ENCODE assay signal across 14 cellular contexts in genomic region chr9:75064307-75065025, GRCh38. TPM values are rescaled to one million over a fixed set of nuclear protein-coding genes. Genes with fewer than 3 reads are reported as not detected.
DNase-seq lines count a peak whose midpoint lies in the region; ATAC-seq and TF ChIP-seq lines count a peak whose summit lies in the region.
"Had no signal": no experiment of that assay in that cellular context is flagged by ENCODE, and none has a peak within 500 bp of the region (broad histone marks: within the 10 kb centered on the region; RNA-seq: fewer than 3 reads in every experiment).

No MANE protein-coding gene starts in this region.

- peak overlapping the region; percentile 63 for H3K27ac ChIP-seq in SJCRH30
- H3K27ac ChIP-seq: prostate gland had no signal

- H3K27me3 ChIP-seq in SJCRH30: no peaks in the 10 kb centered on the region

- peaks cover 2% of the 10 kb centered on the region; the same call in 1 of the 2 replicates for H3K9me3 ChIP-seq in SJCRH30 (replicated peaks)
- H3K9me3 ChIP-seq: Caco-2, HAP-1, prostate gland had no signal

- peak; percentile 76 for DNase-seq in GM03348 (ENCODE audit: low spot score)
- peak in 1 of 2 experiments; percentile 15 for DNase-seq in SJCRH30
- DNase-seq in fibroblast of mammary gland (ENCODE audit: low read depth): peak; percentile 78
- peak; percentile 64 for DNase-seq in putamen (ENCODE audit: low spot score)
- no peak for DNase-seq in activated CD4-positive, alpha-beta T cell treated with anti-CD3 and anti-CD28 coated beads, Interleukin-2, amount 50 U/mL, for 1 hour
- DNase-seq in T-helper 2 cell: no peak
- DNase-seq: activated CD4-positive, alpha-beta memory T cell treated with anti-CD3 and anti-CD28 coated beads, Interleukin-2, amount 10 ng/mL, durations not matched to agents 7 days and 5 days; activated naive CD4-positive, alpha-beta T cell treated with anti-CD3 and anti-CD28 coated beads for 36 hours; Caco-2; mesendoderm; NCI-H187 had no signal

- ATAC-seq in HG02870 (IDR thresholded peaks at IDR 0.05; ENCODE audit: unreplicated experiment): no peak

- H3K4me1 ChIP-seq in SJCRH30: peaks cover 18% of the 10 kb centered on the region
- H3K4me1 ChIP-seq: Caco-2, prostate gland had no signal

- no peak overlapping the region for H3K4me3 ChIP-seq in SJCRH30
- H3K4me3 ChIP-seq in fibroblast of mammary gland (ENCODE audit: control insufficient read depth, low read depth, low read length): no peak overlapping the region
- H3K4me3 ChIP-seq: HAP-1, prostate gland had no signal

- H3K36me3 ChIP-seq in SJCRH30: peaks cover 35% of the 10 kb centered on the region
- H3K36me3 ChIP-seq: HAP-1, prostate gland had no signal

- TF ChIP-seq CTCF in fibroblast of mammary gland (conservative IDR thresholded peaks at IDR 0.05; ENCODE audit: control insufficient read depth, insufficient read depth, low read depth, low read length): no peak

RNA-seq across cellular contexts. Expression of gene NMRK1, which starts 23.5 kb away (rescaled TPM):
- total RNA-seq in SJCRH30 (2014; rRNA removed; shearing (Covaris generic)): 53.3 and 55.0 TPM in 2 replicates

RNA-seq across cellular contexts. Expression of gene OSTF1, which starts 23.8 kb away (rescaled TPM):
- 49.2 and 49.6 TPM in 2 replicates for total RNA-seq in SJCRH30 (2014; rRNA removed; shearing (Covaris generic))

RNA-seq across cellular contexts. Expression of gene CARNMT1, which starts 36.4 kb away (rescaled TPM):
- 30.0 and 31.7 TPM in 2 replicates for total RNA-seq in SJCRH30 (2014; rRNA removed; shearing (Covaris generic))

Comparison
In these comparisons a context has a peak if more than half of its experiments do, and no peak if none do; other contexts are left out.
1. DNase-seq: peak in GM03348 (single experiment), fibroblast of mammary gland (single experiment) and putamen (single experiment); none in activated CD4-positive, alpha-beta T cell treated with anti-CD3 and anti-CD28 coated beads, Interleukin-2, amount 50 U/mL, for 1 hour (single experiment) and T-helper 2 cell (0 of 5).